14 cellular contexts compared by ENCODE assay signal in genomic region chr6:37614059-37614940, GRCh38.
"Had no signal": no experiment of that assay in that cellular context is flagged by ENCODE, and none has a peak within 500 bp of the region (broad histone marks: within the 10 kb centered on the region; RNA-seq: fewer than 3 reads in every experiment).

No MANE protein-coding gene starts in this region.

- H3K27ac ChIP-seq: heart left ventricle, right atrium auricular region had no signal

- H3K27me3 ChIP-seq: right atrium auricular region had no signal

- H3K4me3 ChIP-seq: heart left ventricle, right atrium auricular region, smooth muscle cell had no signal

- DNase-seq: effector memory CD4-positive, alpha-beta T cell; heart left ventricle; hippocampal formation; left colon; mesendoderm; naive B cell; posterior cingulate gyrus; stimulated activated CD4-positive, alpha-beta T cell treated with anti-CD3 and anti-CD28 coated beads, Interleukin-2, amount 100 ng/mL, for 48 hours; stimulated activated naive CD4-positive, alpha-beta T cell treated with Interleukin-2 at 50 U/mL for 16 hours; trophoblast cell had no signal

- H3K27ac Mint-ChIP-seq: nephron had no signal

- H3K4me1 ChIP-seq: right atrium auricular region had no signal

- H3K9me3 ChIP-seq: heart left ventricle, right atrium auricular region had no signal

- ATAC-seq: esophagus mucosa, heart left ventricle, left colon had no signal

- H3K36me3 Mint-ChIP-seq: naive B cell had no signal

- H3K4me3 Mint-ChIP-seq: naive B cell, nephron had no signal

- H3K36me3 ChIP-seq: heart left ventricle, right atrium auricular region had no signal

- H3K9me3 Mint-ChIP-seq: naive B cell, nephron had no signal
